ENCODE assay signal across 4 cellular contexts in genomic region chr11:56953907-56954306, GRCh38. TPM values are rescaled to one million over a fixed set of nuclear protein-coding genes. Genes with fewer than 3 reads are reported as not detected.
"Had no signal": no experiment of that assay in that cellular context is flagged by ENCODE, and none has a peak within 500 bp of the region (broad histone marks: within the 10 kb centered on the region; RNA-seq: fewer than 3 reads in every experiment).

No MANE protein-coding gene starts in this region.

RNA-seq across cellular contexts. Expression of gene OR5AK2, which starts 34.8 kb away (rescaled TPM):
- polyA plus RNA-seq: adipose tissue, adrenal gland, aorta, cardiac muscle cell had no signal
